27 cellular contexts compared by ENCODE assay signal in the genomic region with DNA sequence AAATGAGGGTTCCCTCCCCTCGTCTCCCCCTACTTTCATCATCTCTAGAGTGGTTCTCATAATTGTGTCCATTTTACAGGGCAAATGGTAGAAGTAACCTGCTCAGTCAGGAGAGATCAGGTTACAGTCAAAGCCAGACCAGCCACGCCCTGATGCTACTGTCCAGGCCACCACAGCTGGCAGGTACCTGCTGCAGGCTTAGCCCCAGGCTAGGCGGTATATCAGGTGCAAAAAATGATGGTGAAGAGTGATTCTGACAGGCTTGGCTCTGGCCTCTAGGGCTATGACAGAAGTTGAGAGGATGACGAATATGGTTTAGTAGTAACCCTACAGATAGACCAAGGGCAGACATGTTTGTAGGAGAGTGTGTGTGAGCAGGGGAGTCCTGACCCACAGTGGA.
A peak's percentile ranks its signal among the peaks of the same experiment; 100 is the strongest.
DNase-seq lines count a peak whose midpoint lies in the region; ATAC-seq and TF ChIP-seq lines count a peak whose summit lies in the region.
"Had no signal": no experiment of that assay in that cellular context is flagged by ENCODE, and none has a peak within 500 bp of the region (broad histone marks: within the 10 kb centered on the region; RNA-seq: fewer than 3 reads in every experiment).

No MANE protein-coding gene starts in this region.

- POLR2A ChIA-PET in CD4-positive, alpha-beta T cell (lab: Charles Lee): no interaction called here
- POLR2A ChIA-PET in Caco-2 (lab: Charles Lee) (no interaction called here), activated B cell treated with CpG ODN at 0.5 μM for 24 hours (lab: Charles Lee) (interaction anchor here (0.6 kb wide), 1 partner anchor 90 kb away, joined by 5 read pairs; no protein-coding TSS in a partner anchor)
- POLR2A ChIA-PET in naive thymus-derived CD8-positive, alpha-beta T cell (lab: Charles Lee): no interaction called here

- no peak overlapping the region for H3K4me3 ChIP-seq in Caco-2 (ENCODE audit: low read depth, low read length)
- H3K4me3 ChIP-seq: adrenal gland, colonic mucosa, MG63, thyroid gland had no signal

- CTCF ChIA-PET in CD4-positive, alpha-beta T cell (lab: Charles Lee): no interaction called here
- CTCF ChIA-PET in Caco-2 (lab: Charles Lee) (no interaction called here), activated B cell treated with CpG ODN at 0.5 μM for 24 hours (lab: Charles Lee) (interaction anchor here (0.6 to 2.9 kb wide), 2 partner anchors 96 to 486 kb away, joined by 3 to 19 read pairs; a partner anchor contains a TSS)

- no peaks in the 10 kb centered on the region for H3K36me3 ChIP-seq in Caco-2 (ENCODE audit: control insufficient read depth, insufficient read depth, low read length)
- H3K36me3 ChIP-seq: adrenal gland, colonic mucosa, thyroid gland had no signal

- intact Hi-C loops in CD4-positive, alpha-beta T cell (cut with DNase I, micrococcal nuclease): loop anchor here in 1 of 2 experiments (5.0 to 10.0 kb wide), 2 partner anchors 81 to 743 kb away; a partner anchor contains a TSS
- intact Hi-C loops in Caco-2 (cut with micrococcal nuclease; ENCODE audit: unreplicated experiment): loop anchor here (5.0 kb wide), 1 partner anchor 41 kb away; no protein-coding TSS in a partner anchor
- intact Hi-C loops in activated B cell treated with CpG ODN at 0.5 μM for 24 hours (cut with micrococcal nuclease): loop anchor here (5.0 kb wide), 3 partner anchors 171 to 981 kb away; a partner anchor contains a TSS

- H3K4me3 Mint-ChIP-seq in CD4-positive, alpha-beta T cell: peak overlapping the region; percentile 64
- H3K4me3 Mint-ChIP-seq in Caco-2 (ENCODE audit: unreplicated experiment): peak overlapping the region; percentile 45
- no peak overlapping the region for H3K4me3 Mint-ChIP-seq in activated B cell treated with CpG ODN at 0.5 μM for 24 hours
- H3K4me3 Mint-ChIP-seq in naive thymus-derived CD8-positive, alpha-beta T cell: peak overlapping the region in 7 of 10 donors; percentile 1 to 82 (median 20)
- H3K4me3 Mint-ChIP-seq: activated CD4-positive, alpha-beta memory T cell treated with anti-CD3 and anti-CD28 coated beads for 36 hours; CD14-positive monocyte; stimulated activated naive CD8-positive, alpha-beta T cell treated with anti-CD3 and anti-CD28 coated beads, Interleukin-15, amount 100 ng/mL, for 72 hours; WTC11 had no signal

- no peak for ATAC-seq in CD4-positive, alpha-beta T cell (ENCODE audit: poor library complexity)
- no peak for ATAC-seq in activated B cell treated with CpG ODN at 0.5 μM for 24 hours (ENCODE audit: low read depth)
- ATAC-seq in naive thymus-derived CD8-positive, alpha-beta T cell: no peak
- ATAC-seq in GM21737 (IDR thresholded peaks at IDR 0.05; ENCODE audit: unreplicated experiment): no peak
- ATAC-seq: effector memory CD8-positive, alpha-beta T cell; foreskin keratinocyte; naive thymus-derived CD4-positive, alpha-beta T cell; sciatic nerve; stimulated activated naive CD8-positive, alpha-beta T cell treated with anti-CD3 and anti-CD28 coated beads, Interleukin-15, amount 100 ng/mL, for 72 hours; WTC11 had no signal

- no peaks in the 10 kb centered on the region for H3K9me3 Mint-ChIP-seq in CD4-positive, alpha-beta T cell
- no peaks in the 10 kb centered on the region for H3K9me3 Mint-ChIP-seq in Caco-2 (ENCODE audit: unreplicated experiment)
- H3K9me3 Mint-ChIP-seq in activated B cell treated with CpG ODN at 0.5 μM for 24 hours: no peaks in the 10 kb centered on the region
- H3K9me3 Mint-ChIP-seq in naive thymus-derived CD8-positive, alpha-beta T cell: no peaks in the 10 kb centered on the region
- H3K9me3 Mint-ChIP-seq: activated CD4-positive, alpha-beta memory T cell treated with anti-CD3 and anti-CD28 coated beads for 36 hours; effector memory CD8-positive, alpha-beta T cell; stimulated activated naive CD8-positive, alpha-beta T cell treated with anti-CD3 and anti-CD28 coated beads, Interleukin-15, amount 100 ng/mL, for 72 hours; WTC11 had no signal

- H3K4me1 ChIP-seq in Caco-2: no peaks in the 10 kb centered on the region
- H3K4me1 ChIP-seq: colonic mucosa had no signal

- no peaks in the 10 kb centered on the region for H3K27me3 ChIP-seq in CD4-positive, alpha-beta T cell (ENCODE audit: control insufficient read depth, insufficient read depth, low read length)
- H3K27me3 ChIP-seq in Caco-2 (replicated peaks; ENCODE audit: control insufficient read depth, insufficient read depth, low read length): no peaks in the 10 kb centered on the region
- H3K27me3 ChIP-seq: adrenal gland, colonic mucosa, foreskin keratinocyte, MG63, thyroid gland had no signal

- DNase-seq in CD4-positive, alpha-beta T cell: no peak
- DNase-seq in Caco-2 (no peak), activated B cell treated with CpG ODN at 0.5 μM for 24 hours (no peak), retina (no peak), NCI-H526 (lab: John Stamatoyannopoulos, UW) (no peak)
- no peak for DNase-seq in naive thymus-derived CD8-positive, alpha-beta T cell
- DNase-seq: activated CD4-positive, alpha-beta memory T cell treated with anti-CD3 and anti-CD28 coated beads for 36 hours; activated CD8-positive, alpha-beta memory T cell treated with anti-CD3 and anti-CD28 coated beads, Interleukin-2, amount 50 U/mL, for 48 hours; adrenal gland; colonic mucosa; DMS79; effector memory CD8-positive, alpha-beta T cell; foreskin keratinocyte; KBM-7; MG63; naive thymus-derived CD4-positive, alpha-beta T cell; NCI-H1436; NCI-H524; SK-N-SH; stimulated activated naive CD8-positive, alpha-beta T cell treated with anti-CD3 and anti-CD28 coated beads, Interleukin-15, amount 100 ng/mL, for 72 hours; T1000; thyroid gland had no signal

- peaks cover 22% of the 10 kb centered on the region for H3K36me3 Mint-ChIP-seq in CD4-positive, alpha-beta T cell (ENCODE audit: low read depth)
- H3K36me3 Mint-ChIP-seq in Caco-2 (ENCODE audit: insufficient read depth, unreplicated experiment): peaks cover 10% of the 10 kb centered on the region
- peaks cover 11% of the 10 kb centered on the region for H3K36me3 Mint-ChIP-seq in activated B cell treated with CpG ODN at 0.5 μM for 24 hours (ENCODE audit: low read depth)
- peaks cover 0 to 2% (median 0%) of the 10 kb centered on the region in 3 donors for H3K36me3 Mint-ChIP-seq in naive thymus-derived CD8-positive, alpha-beta T cell
- H3K36me3 Mint-ChIP-seq: CD14-positive monocyte, WTC11 had no signal

- H3K27me3 Mint-ChIP-seq in CD4-positive, alpha-beta T cell: no peaks in the 10 kb centered on the region
- no peaks in the 10 kb centered on the region for H3K27me3 Mint-ChIP-seq in Caco-2 (ENCODE audit: insufficient read depth, unreplicated experiment)
- H3K27me3 Mint-ChIP-seq in activated B cell treated with CpG ODN at 0.5 μM for 24 hours: no peaks in the 10 kb centered on the region
- H3K27me3 Mint-ChIP-seq in naive thymus-derived CD8-positive, alpha-beta T cell: no peaks in the 10 kb centered on the region
- H3K27me3 Mint-ChIP-seq: activated CD4-positive, alpha-beta memory T cell treated with anti-CD3 and anti-CD28 coated beads for 36 hours; effector memory CD8-positive, alpha-beta T cell; stimulated activated naive CD8-positive, alpha-beta T cell treated with anti-CD3 and anti-CD28 coated beads, Interleukin-15, amount 100 ng/mL, for 72 hours had no signal

- no TSS peak for BruUV-seq in Caco-2 (replicated peaks; lab: Mats Ljungman, UMichigan)

- no peak overlapping the region for H3K27ac ChIP-seq in CD4-positive, alpha-beta T cell (ENCODE audit: low read depth, low read length)
- H3K27ac ChIP-seq: adrenal gland, colonic mucosa, foreskin keratinocyte, RWPE1, thyroid gland had no signal

- TF ChIP-seq CTCF in CD4-positive, alpha-beta T cell (IDR thresholded peaks at IDR 0.05): no peak
- no peak for TF ChIP-seq CTCF in Caco-2 (IDR thresholded peaks at IDR 0.05; ENCODE audit: insufficient read depth in 1 of 2, low read depth in 1 of 2, low read length in 1 of 2, severe bottlenecking in 1 of 2, unreplicated experiment in 1 of 2)
- TF ChIP-seq CTCF in activated B cell treated with CpG ODN at 0.5 μM for 24 hours (IDR thresholded peaks at IDR 0.05): no peak

- no peaks in the 10 kb centered on the region for H3K9me3 ChIP-seq in CD4-positive, alpha-beta T cell (ENCODE audit: control insufficient read depth, low read length)
- H3K9me3 ChIP-seq in Caco-2: no peaks in the 10 kb centered on the region
- H3K9me3 ChIP-seq: adrenal gland, colonic mucosa, MG63, SK-N-SH, thyroid gland had no signal

- H3K4me1 Mint-ChIP-seq in CD4-positive, alpha-beta T cell (ENCODE audit: low read depth): peaks cover 36% of the 10 kb centered on the region
- peaks cover 4% of the 10 kb centered on the region for H3K4me1 Mint-ChIP-seq in Caco-2 (ENCODE audit: low read depth, unreplicated experiment)
- H3K4me1 Mint-ChIP-seq in activated B cell treated with CpG ODN at 0.5 μM for 24 hours: peaks cover 47% of the 10 kb centered on the region
- H3K4me1 Mint-ChIP-seq in naive thymus-derived CD8-positive, alpha-beta T cell: peaks cover 17 to 43% (median 37%) of the 10 kb centered on the region in 4 donors

- H3K27ac Mint-ChIP-seq in CD4-positive, alpha-beta T cell: no peak overlapping the region
- H3K27ac Mint-ChIP-seq in Caco-2 (ENCODE audit: unreplicated experiment): no peak overlapping the region
- H3K27ac Mint-ChIP-seq in activated B cell treated with CpG ODN at 0.5 μM for 24 hours: peak overlapping the region; percentile 42
- H3K27ac Mint-ChIP-seq in naive thymus-derived CD8-positive, alpha-beta T cell: peak overlapping the region in 6 of 10 donors; percentile 3 to 72 (median 12)
- H3K27ac Mint-ChIP-seq: activated CD4-positive, alpha-beta memory T cell treated with anti-CD3 and anti-CD28 coated beads for 36 hours; CD14-positive monocyte; stimulated activated naive CD8-positive, alpha-beta T cell treated with anti-CD3 and anti-CD28 coated beads, Interleukin-15, amount 100 ng/mL, for 72 hours; WTC11 had no signal

Comparison
In these comparisons a context has a peak if more than half of its experiments do, and no peak if none do; other contexts are left out.
1. H3K27ac Mint-ChIP-seq: peak in activated B cell treated with CpG ODN at 0.5 μM for 24 hours (single experiment) and naive thymus-derived CD8-positive, alpha-beta T cell (6 of 10); none in CD4-positive, alpha-beta T cell (single experiment) and Caco-2 (single experiment).